ENCODE assay signal across 1 cellular context in the genomic region with DNA sequence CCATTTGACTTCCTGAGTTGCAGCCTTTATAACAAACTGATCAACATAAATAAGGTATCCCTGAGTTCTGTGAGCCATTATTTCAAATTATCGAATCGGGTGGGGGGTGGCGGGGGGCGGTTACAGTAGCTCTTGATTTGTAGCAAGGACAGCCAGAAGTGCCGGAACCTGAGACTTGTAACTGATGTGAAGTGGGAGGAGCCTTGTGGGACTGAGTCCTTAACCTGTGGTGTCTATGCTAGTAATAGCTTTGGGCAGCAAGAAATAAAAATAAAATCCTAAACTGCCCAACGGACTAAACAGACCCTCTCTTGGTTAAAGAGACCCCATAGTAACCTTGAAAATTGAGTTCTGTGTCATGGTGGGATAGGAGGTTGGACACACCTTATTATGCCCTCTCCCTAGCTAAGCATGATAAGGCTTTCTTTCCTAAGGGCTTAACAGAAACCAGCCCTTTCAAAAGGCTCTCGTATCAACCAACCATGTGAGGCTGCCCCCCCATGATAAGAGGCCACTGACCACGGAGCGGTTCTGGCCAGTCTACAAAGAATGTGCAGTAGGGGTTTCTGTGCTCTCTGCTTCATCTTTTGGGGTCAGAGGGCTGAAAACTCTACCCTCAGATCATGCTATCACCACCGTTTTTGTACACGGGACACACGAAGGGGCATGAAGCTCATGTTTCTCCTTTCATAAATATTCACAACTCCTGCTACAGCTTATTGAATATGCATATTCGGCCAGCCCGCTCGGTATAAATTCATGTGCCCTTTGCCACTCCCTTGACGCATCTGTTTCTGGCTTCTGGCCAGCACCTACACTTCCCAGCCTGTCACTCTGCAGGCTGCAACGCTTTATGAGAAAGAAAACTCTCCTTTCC.
TF ChIP-seq lines count a peak whose summit lies in the region.

No MANE protein-coding gene starts in this region.

TF ChIP-seq in HEK293, 187 proteins besides CTCF, POLR2A, EP300 and RAD21 (continued from another document):
- TF ChIP-seq, protein P1, sequence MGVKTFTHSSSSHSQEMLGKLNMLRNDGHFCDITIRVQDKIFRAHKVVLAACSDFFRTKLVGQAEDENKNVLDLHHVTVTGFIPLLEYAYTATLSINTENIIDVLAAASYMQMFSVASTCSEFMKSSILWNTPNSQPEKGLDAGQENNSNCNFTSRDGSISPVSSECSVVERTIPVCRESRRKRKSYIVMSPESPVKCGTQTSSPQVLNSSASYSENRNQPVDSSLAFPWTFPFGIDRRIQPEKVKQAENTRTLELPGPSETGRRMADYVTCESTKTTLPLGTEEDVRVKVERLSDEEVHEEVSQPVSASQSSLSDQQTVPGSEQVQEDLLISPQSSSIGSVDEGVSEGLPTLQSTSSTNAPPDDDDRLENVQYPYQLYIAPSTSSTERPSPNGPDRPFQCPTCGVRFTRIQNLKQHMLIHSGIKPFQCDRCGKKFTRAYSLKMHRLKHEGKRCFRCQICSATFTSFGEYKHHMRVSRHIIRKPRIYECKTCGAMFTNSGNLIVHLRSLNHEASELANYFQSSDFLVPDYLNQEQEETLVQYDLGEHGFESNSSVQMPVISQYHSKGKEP (tag by site-specific recombination; IDR thresholded peaks at IDR 0.05) = peak; percentile 85
- TF ChIP-seq, protein P2, sequence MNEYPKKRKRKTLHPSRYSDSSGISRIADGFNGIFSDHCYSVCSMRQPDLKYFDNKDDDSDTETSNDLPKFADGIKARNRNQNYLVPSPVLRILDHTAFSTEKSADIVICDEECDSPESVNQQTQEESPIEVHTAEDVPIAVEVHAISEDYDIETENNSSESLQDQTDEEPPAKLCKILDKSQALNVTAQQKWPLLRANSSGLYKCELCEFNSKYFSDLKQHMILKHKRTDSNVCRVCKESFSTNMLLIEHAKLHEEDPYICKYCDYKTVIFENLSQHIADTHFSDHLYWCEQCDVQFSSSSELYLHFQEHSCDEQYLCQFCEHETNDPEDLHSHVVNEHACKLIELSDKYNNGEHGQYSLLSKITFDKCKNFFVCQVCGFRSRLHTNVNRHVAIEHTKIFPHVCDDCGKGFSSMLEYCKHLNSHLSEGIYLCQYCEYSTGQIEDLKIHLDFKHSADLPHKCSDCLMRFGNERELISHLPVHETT (tag by site-specific recombination; IDR thresholded peaks at IDR 0.05) = no peak
- no peak for TF ChIP-seq ZNF549 (tag by site-specific recombination; IDR thresholded peaks at IDR 0.05)
- TF ChIP-seq, protein P3, sequence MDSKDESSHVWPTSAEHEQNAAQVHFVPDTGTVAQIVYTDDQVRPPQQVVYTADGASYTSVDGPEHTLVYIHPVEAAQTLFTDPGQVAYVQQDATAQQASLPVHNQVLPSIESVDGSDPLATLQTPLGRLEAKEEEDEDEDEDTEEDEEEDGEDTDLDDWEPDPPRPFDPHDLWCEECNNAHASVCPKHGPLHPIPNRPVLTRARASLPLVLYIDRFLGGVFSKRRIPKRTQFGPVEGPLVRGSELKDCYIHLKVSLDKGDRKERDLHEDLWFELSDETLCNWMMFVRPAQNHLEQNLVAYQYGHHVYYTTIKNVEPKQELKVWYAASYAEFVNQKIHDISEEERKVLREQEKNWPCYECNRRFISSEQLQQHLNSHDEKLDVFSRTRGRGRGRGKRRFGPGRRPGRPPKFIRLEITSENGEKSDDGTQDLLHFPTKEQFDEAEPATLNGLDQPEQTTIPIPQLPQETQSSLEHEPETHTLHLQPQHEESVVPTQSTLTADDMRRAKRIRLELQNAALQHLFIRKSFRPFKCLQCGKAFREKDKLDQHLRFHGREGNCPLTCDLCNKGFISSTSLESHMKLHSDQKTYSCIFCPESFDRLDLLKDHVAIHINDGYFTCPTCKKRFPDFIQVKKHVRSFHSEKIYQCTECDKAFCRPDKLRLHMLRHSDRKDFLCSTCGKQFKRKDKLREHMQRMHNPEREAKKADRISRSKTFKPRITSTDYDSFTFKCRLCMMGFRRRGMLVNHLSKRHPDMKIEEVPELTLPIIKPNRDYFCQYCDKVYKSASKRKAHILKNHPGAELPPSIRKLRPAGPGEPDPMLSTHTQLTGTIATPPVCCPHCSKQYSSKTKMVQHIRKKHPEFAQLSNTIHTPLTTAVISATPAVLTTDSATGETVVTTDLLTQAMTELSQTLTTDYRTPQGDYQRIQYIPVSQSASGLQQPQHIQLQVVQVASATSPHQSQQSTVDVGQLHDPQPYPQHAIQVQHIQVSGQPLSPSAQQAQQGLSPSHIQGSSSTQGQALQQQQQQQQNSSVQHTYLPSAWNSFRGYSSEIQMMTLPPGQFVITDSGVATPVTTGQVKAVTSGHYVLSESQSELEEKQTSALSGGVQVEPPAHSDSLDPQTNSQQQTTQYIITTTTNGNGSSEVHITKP (tag by site-specific recombination; IDR thresholded peaks at IDR 0.05) = peak; percentile 82
- no peak for TF ChIP-seq ZNF654 (tag by site-specific recombination; IDR thresholded peaks at IDR 0.05; ENCODE audit: low read depth)
- TF ChIP-seq, protein P4, sequence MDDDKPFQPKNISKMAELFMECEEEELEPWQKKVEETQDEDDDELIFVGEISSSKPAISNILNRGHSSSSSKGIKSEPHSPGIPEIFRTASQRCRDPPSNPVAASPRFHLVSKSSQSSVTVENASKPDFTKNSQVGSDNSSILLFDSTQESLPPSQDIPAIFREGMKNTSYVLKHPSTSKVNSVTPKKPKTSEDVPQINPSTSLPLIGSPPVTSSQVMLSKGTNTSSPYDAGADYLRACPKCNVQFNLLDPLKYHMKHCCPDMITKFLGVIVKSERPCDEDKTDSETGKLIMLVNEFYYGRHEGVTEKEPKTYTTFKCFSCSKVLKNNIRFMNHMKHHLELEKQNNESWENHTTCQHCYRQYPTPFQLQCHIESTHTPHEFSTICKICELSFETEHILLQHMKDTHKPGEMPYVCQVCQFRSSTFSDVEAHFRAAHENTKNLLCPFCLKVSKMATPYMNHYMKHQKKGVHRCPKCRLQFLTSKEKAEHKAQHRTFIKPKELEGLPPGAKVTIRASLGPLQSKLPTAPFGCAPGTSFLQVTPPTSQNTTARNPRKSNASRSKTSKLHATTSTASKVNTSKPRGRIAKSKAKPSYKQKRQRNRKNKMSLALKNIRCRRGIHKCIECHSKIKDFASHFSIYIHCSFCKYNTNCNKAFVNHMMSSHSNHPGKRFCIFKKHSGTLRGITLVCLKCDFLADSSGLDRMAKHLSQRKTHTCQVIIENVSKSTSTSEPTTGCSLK (tag by site-specific recombination; IDR thresholded peaks at IDR 0.05) = no peak
- TF ChIP-seq, protein P5, sequence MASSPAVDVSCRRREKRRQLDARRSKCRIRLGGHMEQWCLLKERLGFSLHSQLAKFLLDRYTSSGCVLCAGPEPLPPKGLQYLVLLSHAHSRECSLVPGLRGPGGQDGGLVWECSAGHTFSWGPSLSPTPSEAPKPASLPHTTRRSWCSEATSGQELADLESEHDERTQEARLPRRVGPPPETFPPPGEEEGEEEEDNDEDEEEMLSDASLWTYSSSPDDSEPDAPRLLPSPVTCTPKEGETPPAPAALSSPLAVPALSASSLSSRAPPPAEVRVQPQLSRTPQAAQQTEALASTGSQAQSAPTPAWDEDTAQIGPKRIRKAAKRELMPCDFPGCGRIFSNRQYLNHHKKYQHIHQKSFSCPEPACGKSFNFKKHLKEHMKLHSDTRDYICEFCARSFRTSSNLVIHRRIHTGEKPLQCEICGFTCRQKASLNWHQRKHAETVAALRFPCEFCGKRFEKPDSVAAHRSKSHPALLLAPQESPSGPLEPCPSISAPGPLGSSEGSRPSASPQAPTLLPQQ (tag by site-specific recombination; IDR thresholded peaks at IDR 0.05) = no peak
- no peak for TF ChIP-seq KLF7 (tag by site-specific recombination; IDR thresholded peaks at IDR 0.05; ENCODE audit: borderline replicate concordance)
- TF ChIP-seq ZBTB1 (tag by site-specific recombination; IDR thresholded peaks at IDR 0.05) = no peak
- no peak for TF ChIP-seq SALL2 (tag by site-specific recombination; IDR thresholded peaks at IDR 0.05; ENCODE audit: borderline replicate concordance)
- TF ChIP-seq KLF10 (tag by site-specific recombination; IDR thresholded peaks at IDR 0.05) = no peak
- no peak for TF ChIP-seq KLF8 (tag by site-specific recombination; IDR thresholded peaks at IDR 0.05)
- TF ChIP-seq, protein P6, sequence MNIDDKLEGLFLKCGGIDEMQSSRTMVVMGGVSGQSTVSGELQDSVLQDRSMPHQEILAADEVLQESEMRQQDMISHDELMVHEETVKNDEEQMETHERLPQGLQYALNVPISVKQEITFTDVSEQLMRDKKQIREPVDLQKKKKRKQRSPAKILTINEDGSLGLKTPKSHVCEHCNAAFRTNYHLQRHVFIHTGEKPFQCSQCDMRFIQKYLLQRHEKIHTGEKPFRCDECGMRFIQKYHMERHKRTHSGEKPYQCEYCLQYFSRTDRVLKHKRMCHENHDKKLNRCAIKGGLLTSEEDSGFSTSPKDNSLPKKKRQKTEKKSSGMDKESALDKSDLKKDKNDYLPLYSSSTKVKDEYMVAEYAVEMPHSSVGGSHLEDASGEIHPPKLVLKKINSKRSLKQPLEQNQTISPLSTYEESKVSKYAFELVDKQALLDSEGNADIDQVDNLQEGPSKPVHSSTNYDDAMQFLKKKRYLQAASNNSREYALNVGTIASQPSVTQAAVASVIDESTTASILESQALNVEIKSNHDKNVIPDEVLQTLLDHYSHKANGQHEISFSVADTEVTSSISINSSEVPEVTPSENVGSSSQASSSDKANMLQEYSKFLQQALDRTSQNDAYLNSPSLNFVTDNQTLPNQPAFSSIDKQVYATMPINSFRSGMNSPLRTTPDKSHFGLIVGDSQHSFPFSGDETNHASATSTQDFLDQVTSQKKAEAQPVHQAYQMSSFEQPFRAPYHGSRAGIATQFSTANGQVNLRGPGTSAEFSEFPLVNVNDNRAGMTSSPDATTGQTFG (tag by site-specific recombination; IDR thresholded peaks at IDR 0.05; ENCODE audit: borderline replicate concordance) = no peak
- TF ChIP-seq WT1 (tag by site-specific recombination; IDR thresholded peaks at IDR 0.05) = no peak
- peak; percentile 48 for TF ChIP-seq ZNF561 (tag by site-specific recombination; IDR thresholded peaks at IDR 0.05; ENCODE audit: borderline replicate concordance)
- no peak for TF ChIP-seq ZNF10 (tag by site-specific recombination; IDR thresholded peaks at IDR 0.05)
- no peak for TF ChIP-seq SETDB1 (IDR thresholded peaks at IDR 0.05; ENCODE audit: insufficient read length, low read length)
- no peak for TF ChIP-seq ZNF138 (tag by site-specific recombination; IDR thresholded peaks at IDR 0.05; ENCODE audit: borderline replicate concordance)
- no peak; the same call in 1 of the 2 replicates for TF ChIP-seq ZNF610 (tag by site-specific recombination; IDR thresholded peaks at IDR 0.05; ENCODE audit: borderline replicate concordance)
- TF ChIP-seq ZNF184 (tag by site-specific recombination; IDR thresholded peaks at IDR 0.05) = no peak
- TF ChIP-seq ZXDB (tag by site-specific recombination; IDR thresholded peaks at IDR 0.05) = no peak
- peak; percentile 45 for TF ChIP-seq ZBTB8A (tag by site-specific recombination; IDR thresholded peaks at IDR 0.05)
- TF ChIP-seq, protein P7, sequence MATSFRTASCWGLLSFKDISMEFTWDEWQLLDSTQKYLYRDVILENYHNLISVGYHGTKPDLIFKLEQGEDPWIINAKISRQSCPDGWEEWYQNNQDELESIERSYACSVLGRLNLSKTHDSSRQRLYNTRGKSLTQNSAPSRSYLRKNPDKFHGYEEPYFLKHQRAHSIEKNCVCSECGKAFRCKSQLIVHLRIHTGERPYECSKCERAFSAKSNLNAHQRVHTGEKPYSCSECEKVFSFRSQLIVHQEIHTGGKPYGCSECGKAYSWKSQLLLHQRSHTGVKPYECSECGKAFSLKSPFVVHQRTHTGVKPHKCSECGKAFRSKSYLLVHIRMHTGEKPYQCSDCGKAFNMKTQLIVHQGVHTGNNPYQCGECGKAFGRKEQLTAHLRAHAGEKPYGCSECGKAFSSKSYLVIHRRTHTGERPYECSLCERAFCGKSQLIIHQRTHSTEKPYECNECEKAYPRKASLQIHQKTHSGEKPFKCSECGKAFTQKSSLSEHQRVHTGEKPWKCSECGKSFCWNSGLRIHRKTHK (tag by site-specific recombination; IDR thresholded peaks at IDR 0.05) = no peak
- TF ChIP-seq, protein P8, sequence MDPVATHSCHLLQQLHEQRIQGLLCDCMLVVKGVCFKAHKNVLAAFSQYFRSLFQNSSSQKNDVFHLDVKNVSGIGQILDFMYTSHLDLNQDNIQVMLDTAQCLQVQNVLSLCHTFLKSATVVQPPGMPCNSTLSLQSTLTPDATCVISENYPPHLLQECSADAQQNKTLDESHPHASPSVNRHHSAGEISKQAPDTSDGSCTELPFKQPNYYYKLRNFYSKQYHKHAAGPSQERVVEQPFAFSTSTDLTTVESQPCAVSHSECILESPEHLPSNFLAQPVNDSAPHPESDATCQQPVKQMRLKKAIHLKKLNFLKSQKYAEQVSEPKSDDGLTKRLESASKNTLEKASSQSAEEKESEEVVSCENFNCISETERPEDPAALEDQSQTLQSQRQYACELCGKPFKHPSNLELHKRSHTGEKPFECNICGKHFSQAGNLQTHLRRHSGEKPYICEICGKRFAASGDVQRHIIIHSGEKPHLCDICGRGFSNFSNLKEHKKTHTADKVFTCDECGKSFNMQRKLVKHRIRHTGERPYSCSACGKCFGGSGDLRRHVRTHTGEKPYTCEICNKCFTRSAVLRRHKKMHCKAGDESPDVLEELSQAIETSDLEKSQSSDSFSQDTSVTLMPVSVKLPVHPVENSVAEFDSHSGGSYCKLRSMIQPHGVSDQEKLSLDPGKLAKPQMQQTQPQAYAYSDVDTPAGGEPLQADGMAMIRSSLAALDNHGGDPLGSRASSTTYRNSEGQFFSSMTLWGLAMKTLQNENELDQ (tag by site-specific recombination; IDR thresholded peaks at IDR 0.05; ENCODE audit: low read depth) = no peak
- TF ChIP-seq ZBTB7A (tag by site-specific recombination; IDR thresholded peaks at IDR 0.05; ENCODE audit: low read depth) = no peak
